Comparison of ENCODE assay signal across 12 cellular contexts in genomic region chr9:113992276-113992951, GRCh38.
A peak's percentile ranks its signal among the peaks of the same experiment; 100 is the strongest.
DNase-seq lines count a peak whose midpoint lies in the region; ATAC-seq and TF ChIP-seq lines count a peak whose summit lies in the region.
"Had no signal": no experiment of that assay in that cellular context is flagged by ENCODE, and none has a peak within 500 bp of the region (broad histone marks: within the 10 kb centered on the region; RNA-seq: fewer than 3 reads in every experiment).

No MANE protein-coding gene starts in this region.

- H3K4me1 Mint-ChIP-seq in activated T-helper 17 cell treated with anti-CD3 and anti-CD28 coated beads, Interleukin-2, amount 50 U/mL, for 72 hours: no peaks in the 10 kb centered on the region

- H3K27ac Mint-ChIP-seq in activated T-helper 17 cell treated with anti-CD3 and anti-CD28 coated beads, Interleukin-2, amount 50 U/mL, for 72 hours: no peak overlapping the region

- intact Hi-C loops in sciatic nerve (cut with DNase I): no loop called here

- H3K79me2 ChIP-seq in hepatocyte: no peaks in the 10 kb centered on the region

- no peaks in the 10 kb centered on the region for H3K9me3 ChIP-seq in hepatocyte (ENCODE audit: low read depth)

- H3K27me3 ChIP-seq in hepatocyte: no peaks in the 10 kb centered on the region

- H3K27me3 Mint-ChIP-seq in activated T-helper 17 cell treated with anti-CD3 and anti-CD28 coated beads, Interleukin-2, amount 50 U/mL, for 72 hours: peaks cover 3% of the 10 kb centered on the region

- H2AFZ ChIP-seq in hepatocyte: no peak overlapping the region

- TF ChIP-seq CTCF in LNCaP clone FGC (IDR thresholded peaks at IDR 0.05; ENCODE audit: control insufficient read depth, extremely low read depth, insufficient read depth) (no peak), VCaP (conservative IDR thresholded peaks at IDR 0.05) (no peak), hepatocyte (IDR thresholded peaks at IDR 0.05; ENCODE audit: poor library complexity) (no peak)

- DNase-seq in LNCaP clone FGC (ENCODE audit: low read depth): peak; percentile 68
- peak in 50 of 51 donors; percentile 16 to 95 (median 80) for DNase-seq in hypothalamus (lab: John Stamatoyannopoulos, UW)
- peak; percentile 33 for DNase-seq in sciatic nerve (ENCODE audit: low spot score)
- DNase-seq in hepatocyte (ENCODE audit: low spot score): no peak
- no peak for DNase-seq in HCEC 1CT
- DNase-seq: central memory CD4-positive, alpha-beta T cell; NCI-H69; stimulated activated CD4-positive, alpha-beta T cell treated with anti-CD3 and anti-CD28 coated beads, Interleukin-2, amount 100 ng/mL, for 48 hours; trophoblast cell had no signal

- WGBS in hepatocyte (ENCODE audit: low lambda C conversion rate, missing lambda C conversion rate): 95% methylated on average over 15 of the region's 15 CpGs

- no peaks in the 10 kb centered on the region for H3K36me3 Mint-ChIP-seq in activated T-helper 17 cell treated with anti-CD3 and anti-CD28 coated beads, Interleukin-2, amount 50 U/mL, for 72 hours (ENCODE audit: low read depth)

- no peak overlapping the region for H3K4me3 Mint-ChIP-seq in activated T-helper 17 cell treated with anti-CD3 and anti-CD28 coated beads, Interleukin-2, amount 50 U/mL, for 72 hours

- peaks cover 3% of the 10 kb centered on the region for H4K20me1 ChIP-seq in hepatocyte (ENCODE audit: insufficient read depth, poor library complexity, severe bottlenecking)

- no peaks in the 10 kb centered on the region for H3K4me1 ChIP-seq in hepatocyte (ENCODE audit: insufficient read depth)

- no peaks in the 10 kb centered on the region for H3K36me3 ChIP-seq in hepatocyte (replicated peaks; ENCODE audit: insufficient read depth, low read depth)

- H3K9me3 Mint-ChIP-seq in activated T-helper 17 cell treated with anti-CD3 and anti-CD28 coated beads, Interleukin-2, amount 50 U/mL, for 72 hours: no peaks in the 10 kb centered on the region

- peak; percentile 8 for ATAC-seq in sciatic nerve
- no peak for ATAC-seq in activated T-helper 17 cell treated with anti-CD3 and anti-CD28 coated beads, Interleukin-2, amount 50 U/mL, for 72 hours (replicated peaks)
- ATAC-seq in HG02571 (IDR thresholded peaks at IDR 0.05; ENCODE audit: unreplicated experiment): no peak

- no peaks in the 10 kb centered on the region for H3K9me2 ChIP-seq in hepatocyte (replicated peaks; ENCODE audit: insufficient read depth)

- H3K27ac ChIP-seq in VCaP (peak overlapping the region; percentile 90), hepatocyte (no peak overlapping the region)

- H3K4me3 ChIP-seq in LNCaP clone FGC (ENCODE audit: low read depth, low read length) (no peak overlapping the region), hepatocyte (no peak overlapping the region)

- no peak overlapping the region for H3K4me2 ChIP-seq in hepatocyte

Comparison
In these comparisons a context has a peak if more than half of its experiments do, and no peak if none do; other contexts are left out.
1. DNase-seq: peak in LNCaP clone FGC (single experiment), hypothalamus (50 of 51) and sciatic nerve (single experiment); none in hepatocyte (single experiment) and HCEC 1CT (single experiment).